ENCODE assay signal across 28 cellular contexts in the genomic region with DNA sequence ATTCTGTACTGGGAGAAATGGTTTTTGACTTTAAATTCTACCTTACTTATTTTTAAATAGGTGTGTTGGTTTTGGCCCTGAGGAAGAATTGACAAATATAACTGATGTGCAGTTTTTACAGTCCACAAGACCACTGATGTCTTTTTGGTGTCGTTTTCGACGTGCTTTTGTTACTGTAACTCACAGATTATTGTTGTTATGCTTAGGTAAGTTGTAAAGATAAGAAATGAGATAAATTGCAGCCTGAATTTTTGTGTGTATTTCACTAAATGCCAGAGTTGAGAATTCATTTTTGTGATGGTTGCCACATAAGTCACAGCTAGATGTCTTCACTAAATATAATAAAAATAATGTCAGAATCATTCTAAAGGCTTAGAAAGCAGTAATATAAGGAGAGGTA. TPM values are rescaled to one million over a fixed set of nuclear protein-coding genes. Genes with fewer than 3 reads are reported as not detected.
"Had no signal": no experiment of that assay in that cellular context is flagged by ENCODE, and none has a peak within 500 bp of the region (broad histone marks: within the 10 kb centered on the region; RNA-seq: fewer than 3 reads in every experiment).

No MANE protein-coding gene starts in this region.

- H3K9me3 ChIP-seq: left lung, lower lobe of right lung, pancreas, prostate gland, spleen, tibial nerve, vagina had no signal

- ATAC-seq: left colon; left lung; lower lobe of right lung; naive thymus-derived CD8-positive, alpha-beta T cell; pancreas; right cardiac atrium; sciatic nerve; stimulated activated memory B cell treated with anti-CD40 and anti-IgM and Interleukin-4, amounts not matched to agents 10 μg/mL and 1 μg/mL and 100 μg/mL, for 72 hours; stimulated activated naive CD8-positive, alpha-beta T cell treated with anti-CD3 and anti-CD28 coated beads, Interleukin-15, amount 100 ng/mL, for 72 hours had no signal

- H3K36me3 ChIP-seq: prostate gland had no signal

- H3K4me1 Mint-ChIP-seq: naive thymus-derived CD8-positive, alpha-beta T cell; nephron; neural crest cell; stimulated activated memory B cell treated with anti-CD40 and anti-IgM and Interleukin-4, amounts not matched to agents 10 μg/mL and 1 μg/mL and 100 μg/mL, for 72 hours; stimulated activated naive CD8-positive, alpha-beta T cell treated with anti-CD3 and anti-CD28 coated beads, Interleukin-15, amount 100 ng/mL, for 72 hours had no signal

- H3K4me3 Mint-ChIP-seq: immature natural killer cell; naive thymus-derived CD8-positive, alpha-beta T cell; nephron; neural crest cell; stimulated activated memory B cell treated with anti-CD40 and anti-IgM and Interleukin-4, amounts not matched to agents 10 μg/mL and 1 μg/mL and 100 μg/mL, for 72 hours; stimulated activated naive CD8-positive, alpha-beta T cell treated with anti-CD3 and anti-CD28 coated beads, Interleukin-15, amount 100 ng/mL, for 72 hours; type B pancreatic cell had no signal

- H3K9me3 Mint-ChIP-seq: immature natural killer cell; naive thymus-derived CD8-positive, alpha-beta T cell; nephron; neural crest cell; stimulated activated memory B cell treated with anti-CD40 and anti-IgM and Interleukin-4, amounts not matched to agents 10 μg/mL and 1 μg/mL and 100 μg/mL, for 72 hours; stimulated activated naive CD8-positive, alpha-beta T cell treated with anti-CD3 and anti-CD28 coated beads, Interleukin-15, amount 100 ng/mL, for 72 hours; type B pancreatic cell had no signal

- H3K27ac ChIP-seq: left lung, lower lobe of right lung, pancreas, prostate gland, skin epidermis, spleen, tibial nerve, vagina had no signal

- DNase-seq: hypothalamus; immature natural killer cell; kidney; left colon; left lung; lower lobe of right lung; mammary epithelial cell; mesenchymal stem cell; naive thymus-derived CD8-positive, alpha-beta T cell; nucleus accumbens; pancreas; posterior cingulate gyrus; retina; spleen; stimulated activated CD4-positive, alpha-beta T cell treated with anti-CD3 and anti-CD28 coated beads, Interleukin-4, amount 100 ng/mL, for 24 hours; stimulated activated naive CD4-positive, alpha-beta T cell treated with Interleukin-2 at 50 U/mL for 16 hours; stimulated activated naive CD8-positive, alpha-beta T cell treated with anti-CD3 and anti-CD28 coated beads, Interleukin-15, amount 100 ng/mL, for 72 hours; substantia nigra had no signal

- H3K27me3 ChIP-seq: left lung, pancreas, spleen, tibial nerve, vagina had no signal

- H3K27ac Mint-ChIP-seq: immature natural killer cell; nephron; stimulated activated memory B cell treated with anti-CD40 and anti-IgM and Interleukin-4, amounts not matched to agents 10 μg/mL and 1 μg/mL and 100 μg/mL, for 72 hours; stimulated activated naive CD8-positive, alpha-beta T cell treated with anti-CD3 and anti-CD28 coated beads, Interleukin-15, amount 100 ng/mL, for 72 hours; type B pancreatic cell had no signal

- H3K4me1 ChIP-seq: left lung, lower lobe of right lung, pancreas, prostate gland, spleen, tibial nerve, vagina had no signal

- H3K27me3 Mint-ChIP-seq: naive thymus-derived CD8-positive, alpha-beta T cell; stimulated activated memory B cell treated with anti-CD40 and anti-IgM and Interleukin-4, amounts not matched to agents 10 μg/mL and 1 μg/mL and 100 μg/mL, for 72 hours; stimulated activated naive CD8-positive, alpha-beta T cell treated with anti-CD3 and anti-CD28 coated beads, Interleukin-15, amount 100 ng/mL, for 72 hours; type B pancreatic cell had no signal

- H3K4me3 ChIP-seq: left lung, lower lobe of right lung, pancreas, prostate gland, skin epidermis, spleen, tibial nerve, vagina had no signal

RNA-seq across cellular contexts. Expression of a gene that starts 39.9 kb away (rescaled TPM):
- total RNA-seq: naive thymus-derived CD8-positive, alpha-beta T cell had no signal
- polyA plus RNA-seq: naive thymus-derived CD8-positive, alpha-beta T cell had no signal
